In the genomic region with DNA sequence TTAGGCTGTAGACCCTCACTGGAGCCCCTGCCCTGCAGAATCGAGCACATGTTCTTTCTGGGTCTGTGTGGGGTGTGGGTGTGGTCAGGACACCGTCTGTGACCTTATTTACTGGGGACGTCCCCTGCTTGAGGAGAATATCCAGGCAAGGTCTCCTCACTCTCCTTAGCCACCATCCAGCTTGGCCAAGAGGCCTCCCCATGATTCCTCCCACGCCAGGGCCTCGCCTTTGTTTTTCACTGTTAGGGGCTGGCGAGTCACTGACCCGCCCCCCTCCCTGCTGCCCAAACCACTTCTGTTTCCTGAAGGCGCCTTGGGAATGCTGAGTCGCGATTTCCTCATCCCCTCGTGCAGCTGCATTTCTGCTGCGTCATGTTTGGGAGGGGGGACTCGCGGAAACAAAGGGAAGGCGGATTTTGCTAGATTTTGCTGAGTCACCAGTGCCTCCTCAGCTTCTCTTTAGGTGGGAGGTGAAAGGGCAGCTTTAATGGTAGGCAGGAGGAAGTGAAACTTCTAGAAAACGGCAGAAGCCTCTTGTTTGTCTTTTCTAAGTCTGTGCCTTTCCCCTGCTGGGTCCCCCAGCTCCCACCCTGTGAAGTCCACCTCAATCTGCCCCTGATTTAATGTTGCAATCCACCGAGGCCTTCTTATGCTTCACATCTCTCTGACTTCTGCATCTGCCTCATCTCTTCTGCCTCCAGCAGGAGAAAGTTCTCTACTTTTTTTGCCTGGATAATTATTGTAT, we compare ENCODE assay signal across 1 cellular context.
TF ChIP-seq lines count a peak whose summit lies in the region.

No MANE protein-coding gene starts in this region.

TF ChIP-seq in HepG2, 621 proteins besides CTCF, POLR2A, EP300 and RAD21 (continued from another document and continues in another):
- TF ChIP-seq ZMYM3 (CRISPR knock-in tag; IDR thresholded peaks at IDR 0.05): peak; percentile 74
- TF ChIP-seq, protein P1, sequence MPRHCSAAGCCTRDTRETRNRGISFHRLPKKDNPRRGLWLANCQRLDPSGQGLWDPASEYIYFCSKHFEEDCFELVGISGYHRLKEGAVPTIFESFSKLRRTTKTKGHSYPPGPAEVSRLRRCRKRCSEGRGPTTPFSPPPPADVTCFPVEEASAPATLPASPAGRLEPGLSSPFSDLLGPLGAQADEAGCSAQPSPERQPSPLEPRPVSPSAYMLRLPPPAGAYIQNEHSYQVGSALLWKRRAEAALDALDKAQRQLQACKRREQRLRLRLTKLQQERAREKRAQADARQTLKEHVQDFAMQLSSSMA (CRISPR knock-in tag; IDR thresholded peaks at IDR 0.05): no peak
- peak; percentile 90; the same call in 1 of the 2 replicates for TF ChIP-seq ZNF788 (CRISPR knock-in tag; IDR thresholded peaks at IDR 0.05; ENCODE audit: borderline replicate concordance)
- TF ChIP-seq ZNF572 (CRISPR knock-in tag; IDR thresholded peaks at IDR 0.05): no peak
- TF ChIP-seq, protein P2, sequence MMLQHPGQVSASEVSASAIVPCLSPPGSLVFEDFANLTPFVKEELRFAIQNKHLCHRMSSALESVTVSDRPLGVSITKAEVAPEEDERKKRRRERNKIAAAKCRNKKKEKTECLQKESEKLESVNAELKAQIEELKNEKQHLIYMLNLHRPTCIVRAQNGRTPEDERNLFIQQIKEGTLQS (CRISPR knock-in tag; IDR thresholded peaks at IDR 0.05): peak; percentile 98
- TF ChIP-seq, protein P3, sequence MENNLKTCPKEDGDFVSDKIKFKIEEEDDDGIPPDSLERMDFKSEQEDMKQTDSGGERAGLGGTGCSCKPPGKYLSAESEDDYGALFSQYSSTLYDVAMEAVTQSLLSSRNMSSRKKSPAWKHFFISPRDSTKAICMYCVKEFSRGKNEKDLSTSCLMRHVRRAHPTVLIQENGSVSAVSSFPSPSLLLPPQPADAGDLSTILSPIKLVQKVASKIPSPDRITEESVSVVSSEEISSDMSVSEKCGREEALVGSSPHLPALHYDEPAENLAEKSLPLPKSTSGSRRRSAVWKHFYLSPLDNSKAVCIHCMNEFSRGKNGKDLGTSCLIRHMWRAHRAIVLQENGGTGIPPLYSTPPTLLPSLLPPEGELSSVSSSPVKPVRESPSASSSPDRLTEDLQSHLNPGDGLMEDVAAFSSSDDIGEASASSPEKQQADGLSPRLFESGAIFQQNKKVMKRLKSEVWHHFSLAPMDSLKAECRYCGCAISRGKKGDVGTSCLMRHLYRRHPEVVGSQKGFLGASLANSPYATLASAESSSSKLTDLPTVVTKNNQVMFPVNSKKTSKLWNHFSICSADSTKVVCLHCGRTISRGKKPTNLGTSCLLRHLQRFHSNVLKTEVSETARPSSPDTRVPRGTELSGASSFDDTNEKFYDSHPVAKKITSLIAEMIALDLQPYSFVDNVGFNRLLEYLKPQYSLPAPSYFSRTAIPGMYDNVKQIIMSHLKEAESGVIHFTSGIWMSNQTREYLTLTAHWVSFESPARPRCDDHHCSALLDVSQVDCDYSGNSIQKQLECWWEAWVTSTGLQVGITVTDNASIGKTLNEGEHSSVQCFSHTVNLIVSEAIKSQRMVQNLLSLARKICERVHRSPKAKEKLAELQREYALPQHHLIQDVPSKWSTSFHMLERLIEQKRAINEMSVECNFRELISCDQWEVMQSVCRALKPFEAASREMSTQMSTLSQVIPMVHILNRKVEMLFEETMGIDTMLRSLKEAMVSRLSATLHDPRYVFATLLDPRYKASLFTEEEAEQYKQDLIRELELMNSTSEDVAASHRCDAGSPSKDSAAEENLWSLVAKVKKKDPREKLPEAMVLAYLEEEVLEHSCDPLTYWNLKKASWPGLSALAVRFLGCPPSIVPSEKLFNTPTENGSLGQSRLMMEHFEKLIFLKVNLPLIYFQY (CRISPR knock-in tag; IDR thresholded peaks at IDR 0.05; ENCODE audit: borderline replicate concordance): no peak
- TF ChIP-seq RXRA (CRISPR knock-in tag; IDR thresholded peaks at IDR 0.05): peak; percentile 88
- 0 out of 2 replicates have a peak, but pooled peaks have one; percentile 42 for TF ChIP-seq SIX4 (CRISPR knock-in tag; IDR thresholded peaks at IDR 0.05)
- TF ChIP-seq, protein P4, sequence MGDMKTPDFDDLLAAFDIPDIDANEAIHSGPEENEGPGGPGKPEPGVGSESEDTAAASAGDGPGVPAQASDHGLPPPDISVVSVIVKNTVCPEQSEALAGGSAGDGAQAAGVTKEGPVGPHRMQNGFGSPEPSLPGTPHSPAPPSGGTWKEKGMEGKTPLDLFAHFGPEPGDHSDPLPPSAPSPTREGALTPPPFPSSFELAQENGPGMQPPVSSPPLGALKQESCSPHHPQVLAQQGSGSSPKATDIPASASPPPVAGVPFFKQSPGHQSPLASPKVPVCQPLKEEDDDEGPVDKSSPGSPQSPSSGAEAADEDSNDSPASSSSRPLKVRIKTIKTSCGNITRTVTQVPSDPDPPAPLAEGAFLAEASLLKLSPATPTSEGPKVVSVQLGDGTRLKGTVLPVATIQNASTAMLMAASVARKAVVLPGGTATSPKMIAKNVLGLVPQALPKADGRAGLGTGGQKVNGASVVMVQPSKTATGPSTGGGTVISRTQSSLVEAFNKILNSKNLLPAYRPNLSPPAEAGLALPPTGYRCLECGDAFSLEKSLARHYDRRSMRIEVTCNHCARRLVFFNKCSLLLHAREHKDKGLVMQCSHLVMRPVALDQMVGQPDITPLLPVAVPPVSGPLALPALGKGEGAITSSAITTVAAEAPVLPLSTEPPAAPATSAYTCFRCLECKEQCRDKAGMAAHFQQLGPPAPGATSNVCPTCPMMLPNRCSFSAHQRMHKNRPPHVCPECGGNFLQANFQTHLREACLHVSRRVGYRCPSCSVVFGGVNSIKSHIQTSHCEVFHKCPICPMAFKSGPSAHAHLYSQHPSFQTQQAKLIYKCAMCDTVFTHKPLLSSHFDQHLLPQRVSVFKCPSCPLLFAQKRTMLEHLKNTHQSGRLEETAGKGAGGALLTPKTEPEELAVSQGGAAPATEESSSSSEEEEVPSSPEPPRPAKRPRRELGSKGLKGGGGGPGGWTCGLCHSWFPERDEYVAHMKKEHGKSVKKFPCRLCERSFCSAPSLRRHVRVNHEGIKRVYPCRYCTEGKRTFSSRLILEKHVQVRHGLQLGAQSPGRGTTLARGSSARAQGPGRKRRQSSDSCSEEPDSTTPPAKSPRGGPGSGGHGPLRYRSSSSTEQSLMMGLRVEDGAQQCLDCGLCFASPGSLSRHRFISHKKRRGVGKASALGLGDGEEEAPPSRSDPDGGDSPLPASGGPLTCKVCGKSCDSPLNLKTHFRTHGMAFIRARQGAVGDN (CRISPR knock-in tag; IDR thresholded peaks at IDR 0.05): peak; percentile 85
- TF ChIP-seq MXD4 (CRISPR knock-in tag; IDR thresholded peaks at IDR 0.05): peak; percentile 86
- TF ChIP-seq EEA1 (CRISPR knock-in tag; IDR thresholded peaks at IDR 0.05; ENCODE audit: borderline replicate concordance): no peak
- peak; percentile 87 for TF ChIP-seq ERF (CRISPR knock-in tag; IDR thresholded peaks at IDR 0.05)
- TF ChIP-seq MXI1 (IDR thresholded peaks at IDR 0.05; ENCODE audit: borderline replicate concordance, low read depth, low read length): peak; percentile 97; the same call in 2 of the 3 replicates
- 0 out of 2 replicates have a peak, but pooled peaks have one; percentile 62 for TF ChIP-seq MIER2 (CRISPR knock-in tag; IDR thresholded peaks at IDR 0.05)
- TF ChIP-seq SIN3A (IDR thresholded peaks at IDR 0.05; ENCODE audit: borderline replicate concordance, low read depth, low read length): peak; percentile 94
- TF ChIP-seq ZSCAN31 (CRISPR knock-in tag; IDR thresholded peaks at IDR 0.05; ENCODE audit: low read depth): 0 out of 2 replicates have a peak, but pooled peaks have one; percentile 60
- peak; percentile 60; the same call in 1 of the 2 replicates for TF ChIP-seq MEIS2 (CRISPR knock-in tag; IDR thresholded peaks at IDR 0.05)
- TF ChIP-seq, protein P5, sequence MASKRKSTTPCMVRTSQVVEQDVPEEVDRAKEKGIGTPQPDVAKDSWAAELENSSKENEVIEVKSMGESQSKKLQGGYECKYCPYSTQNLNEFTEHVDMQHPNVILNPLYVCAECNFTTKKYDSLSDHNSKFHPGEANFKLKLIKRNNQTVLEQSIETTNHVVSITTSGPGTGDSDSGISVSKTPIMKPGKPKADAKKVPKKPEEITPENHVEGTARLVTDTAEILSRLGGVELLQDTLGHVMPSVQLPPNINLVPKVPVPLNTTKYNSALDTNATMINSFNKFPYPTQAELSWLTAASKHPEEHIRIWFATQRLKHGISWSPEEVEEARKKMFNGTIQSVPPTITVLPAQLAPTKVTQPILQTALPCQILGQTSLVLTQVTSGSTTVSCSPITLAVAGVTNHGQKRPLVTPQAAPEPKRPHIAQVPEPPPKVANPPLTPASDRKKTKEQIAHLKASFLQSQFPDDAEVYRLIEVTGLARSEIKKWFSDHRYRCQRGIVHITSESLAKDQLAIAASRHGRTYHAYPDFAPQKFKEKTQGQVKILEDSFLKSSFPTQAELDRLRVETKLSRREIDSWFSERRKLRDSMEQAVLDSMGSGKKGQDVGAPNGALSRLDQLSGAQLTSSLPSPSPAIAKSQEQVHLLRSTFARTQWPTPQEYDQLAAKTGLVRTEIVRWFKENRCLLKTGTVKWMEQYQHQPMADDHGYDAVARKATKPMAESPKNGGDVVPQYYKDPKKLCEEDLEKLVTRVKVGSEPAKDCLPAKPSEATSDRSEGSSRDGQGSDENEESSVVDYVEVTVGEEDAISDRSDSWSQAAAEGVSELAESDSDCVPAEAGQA (IDR thresholded peaks at IDR 0.05; ENCODE audit: low read depth): peak; percentile 72
- TF ChIP-seq, protein P5 (CRISPR knock-in tag; IDR thresholded peaks at IDR 0.05; ENCODE audit: borderline replicate concordance): no peak
- TF ChIP-seq ZMAT3 (CRISPR knock-in tag; conservative IDR thresholded peaks at IDR 0.05): peak; percentile 45; the same call in 1 of the 2 replicates
- peak; percentile 80 for TF ChIP-seq ETV5 (CRISPR knock-in tag; IDR thresholded peaks at IDR 0.05; ENCODE audit: borderline replicate concordance)
- peak; percentile 96 for TF ChIP-seq ELF3 (CRISPR knock-in tag; IDR thresholded peaks at IDR 0.05)
- no peak for TF ChIP-seq KLF15 (CRISPR knock-in tag; IDR thresholded peaks at IDR 0.05; ENCODE audit: borderline replicate concordance)
- TF ChIP-seq, protein P6, sequence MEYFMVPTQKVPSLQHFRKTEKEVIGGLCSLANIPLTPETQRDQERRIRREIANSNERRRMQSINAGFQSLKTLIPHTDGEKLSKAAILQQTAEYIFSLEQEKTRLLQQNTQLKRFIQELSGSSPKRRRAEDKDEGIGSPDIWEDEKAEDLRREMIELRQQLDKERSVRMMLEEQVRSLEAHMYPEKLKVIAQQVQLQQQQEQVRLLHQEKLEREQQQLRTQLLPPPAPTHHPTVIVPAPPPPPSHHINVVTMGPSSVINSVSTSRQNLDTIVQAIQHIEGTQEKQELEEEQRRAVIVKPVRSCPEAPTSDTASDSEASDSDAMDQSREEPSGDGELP (IDR thresholded peaks at IDR 0.05; ENCODE audit: borderline replicate concordance, low read depth): peak; percentile 95
- TF ChIP-seq, protein P7, sequence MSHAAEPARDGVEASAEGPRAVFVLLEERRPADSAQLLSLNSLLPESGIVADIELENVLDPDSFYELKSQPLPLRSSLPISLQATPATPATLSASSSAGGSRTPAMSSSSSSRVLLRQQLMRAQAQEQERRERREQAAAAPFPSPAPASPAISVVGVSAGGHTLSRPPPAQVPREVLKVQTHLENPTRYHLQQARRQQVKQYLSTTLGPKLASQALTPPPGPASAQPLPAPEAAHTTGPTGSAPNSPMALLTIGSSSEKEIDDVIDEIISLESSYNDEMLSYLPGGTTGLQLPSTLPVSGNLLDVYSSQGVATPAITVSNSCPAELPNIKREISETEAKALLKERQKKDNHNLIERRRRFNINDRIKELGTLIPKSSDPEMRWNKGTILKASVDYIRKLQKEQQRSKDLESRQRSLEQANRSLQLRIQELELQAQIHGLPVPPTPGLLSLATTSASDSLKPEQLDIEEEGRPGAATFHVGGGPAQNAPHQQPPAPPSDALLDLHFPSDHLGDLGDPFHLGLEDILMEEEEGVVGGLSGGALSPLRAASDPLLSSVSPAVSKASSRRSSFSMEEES (CRISPR knock-in tag; IDR thresholded peaks at IDR 0.05): peak; percentile 91
- TF ChIP-seq, protein P8, sequence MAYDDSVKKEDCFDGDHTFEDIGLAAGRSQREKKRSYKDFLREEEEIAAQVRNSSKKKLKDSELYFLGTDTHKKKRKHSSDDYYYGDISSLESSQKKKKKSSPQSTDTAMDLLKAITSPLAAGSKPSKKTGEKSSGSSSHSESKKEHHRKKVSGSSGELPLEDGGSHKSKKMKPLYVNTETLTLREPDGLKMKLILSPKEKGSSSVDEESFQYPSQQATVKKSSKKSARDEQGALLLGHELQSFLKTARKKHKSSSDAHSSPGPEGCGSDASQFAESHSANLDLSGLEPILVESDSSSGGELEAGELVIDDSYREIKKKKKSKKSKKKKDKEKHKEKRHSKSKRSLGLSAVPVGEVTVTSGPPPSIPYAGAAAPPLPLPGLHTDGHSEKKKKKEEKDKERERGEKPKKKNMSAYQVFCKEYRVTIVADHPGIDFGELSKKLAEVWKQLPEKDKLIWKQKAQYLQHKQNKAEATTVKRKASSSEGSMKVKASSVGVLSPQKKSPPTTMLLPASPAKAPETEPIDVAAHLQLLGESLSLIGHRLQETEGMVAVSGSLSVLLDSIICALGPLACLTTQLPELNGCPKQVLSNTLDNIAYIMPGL (CRISPR knock-in tag; IDR thresholded peaks at IDR 0.05; ENCODE audit: borderline replicate concordance in 1 of 2, low read depth in 1 of 2): peak; percentile 40 to 79; a peak in 3 of 4 replicates
- TF ChIP-seq PHF5A (CRISPR knock-in tag; IDR thresholded peaks at IDR 0.05; ENCODE audit: low read depth, unreplicated experiment): peak; percentile 84
- TF ChIP-seq MTA1 (CRISPR knock-in tag; IDR thresholded peaks at IDR 0.05; ENCODE audit: borderline replicate concordance): peak; percentile 81; the same call in 1 of the 2 replicates
- peak; percentile 75; the same call in 1 of the 2 replicates for TF ChIP-seq ZKSCAN8 (CRISPR knock-in tag; IDR thresholded peaks at IDR 0.05; ENCODE audit: borderline replicate concordance)
- TF ChIP-seq ZNF232 (CRISPR knock-in tag; IDR thresholded peaks at IDR 0.05; ENCODE audit: borderline replicate concordance): peak; percentile 32; the same call in 1 of the 2 replicates
- TF ChIP-seq ZFX (CRISPR knock-in tag; IDR thresholded peaks at IDR 0.05; ENCODE audit: low read depth): peak; percentile 27; the same call in 1 of the 2 replicates
- TF ChIP-seq ZNF501 (CRISPR knock-in tag; IDR thresholded peaks at IDR 0.05): peak; percentile 63; the same call in 1 of the 2 replicates
- TF ChIP-seq, protein P9, sequence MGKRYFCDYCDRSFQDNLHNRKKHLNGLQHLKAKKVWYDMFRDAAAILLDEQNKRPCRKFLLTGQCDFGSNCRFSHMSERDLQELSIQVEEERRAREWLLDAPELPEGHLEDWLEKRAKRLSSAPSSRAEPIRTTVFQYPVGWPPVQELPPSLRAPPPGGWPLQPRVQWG (CRISPR knock-in tag; IDR thresholded peaks at IDR 0.05; ENCODE audit: borderline replicate concordance, low read depth): no peak
